Comparison of ENCODE assay signal across 20 cellular contexts in the genomic region with DNA sequence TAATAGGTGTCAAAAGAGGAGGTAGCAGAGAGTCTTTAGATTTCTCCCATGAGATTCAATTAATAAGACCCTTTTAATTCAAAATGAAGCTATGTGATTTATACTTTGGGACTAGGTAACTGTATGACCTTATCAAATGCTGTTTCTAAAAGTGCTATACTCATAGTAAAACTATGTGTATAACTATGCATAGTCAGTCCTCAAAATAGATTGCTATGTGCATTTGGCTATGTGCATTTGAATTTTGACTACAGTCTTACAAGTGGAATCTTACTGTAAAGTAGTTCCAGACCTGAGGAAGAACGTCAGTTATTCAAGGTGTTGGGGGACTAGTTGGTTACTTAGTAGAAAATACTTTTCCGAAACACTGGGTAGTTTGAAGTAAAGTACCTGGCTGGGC. TPM values are rescaled to one million over a fixed set of nuclear protein-coding genes. Genes with fewer than 3 reads are reported as not detected.
DNase-seq lines count a peak whose midpoint lies in the region; ATAC-seq and TF ChIP-seq lines count a peak whose summit lies in the region.
"Had no signal": no experiment of that assay in that cellular context is flagged by ENCODE, and none has a peak within 500 bp of the region (broad histone marks: within the 10 kb centered on the region; RNA-seq: fewer than 3 reads in every experiment).

No MANE protein-coding gene starts in this region.

- H3K79me2 ChIP-seq in osteoblast (ENCODE audit: insufficient read depth, low read length) = peaks cover 87% of the 10 kb centered on the region

- no peak overlapping the region for H3K27ac ChIP-seq in osteoblast (ENCODE audit: low read depth, low read length)
- H3K27ac ChIP-seq: SJCRH30 had no signal

- peaks cover 4 to 7% of the 10 kb centered on the region in 2 donors for H3K9me3 Mint-ChIP-seq in activated T-cell treated with anti-CD3 and anti-CD28 coated beads, Interleukin-2, amount 50 U/mL, for 72 hours
- peaks cover 7% of the 10 kb centered on the region for H3K9me3 Mint-ChIP-seq in central memory CD8-positive, alpha-beta T cell

- H3K36me3 Mint-ChIP-seq in activated T-cell treated with anti-CD3 and anti-CD28 coated beads, Interleukin-2, amount 50 U/mL, for 72 hours (ENCODE audit: insufficient read depth in 2 of 2) = peaks cover 17 to 30% of the 10 kb centered on the region in 2 donors
- peaks cover 2% of the 10 kb centered on the region for H3K36me3 Mint-ChIP-seq in central memory CD8-positive, alpha-beta T cell (ENCODE audit: insufficient read depth)

- peaks cover 6% of the 10 kb centered on the region for H4K20me1 ChIP-seq in osteoblast (ENCODE audit: insufficient read depth, low read length)

- H3K36me3 ChIP-seq in osteoblast (ENCODE audit: insufficient read depth, low read length) = peaks cover 4% of the 10 kb centered on the region
- H3K36me3 ChIP-seq: BE2C, SJCRH30 had no signal

- no peak for TF ChIP-seq CTCF in osteoblast (IDR thresholded peaks at IDR 0.05; ENCODE audit: extremely low read depth, low read depth, low read length)

- H3K27me3 Mint-ChIP-seq in activated T-cell treated with anti-CD3 and anti-CD28 coated beads, Interleukin-2, amount 50 U/mL, for 72 hours (ENCODE audit: low read depth) = no peaks in the 10 kb centered on the region
- H3K27me3 Mint-ChIP-seq in central memory CD8-positive, alpha-beta T cell = no peaks in the 10 kb centered on the region
- H3K27me3 Mint-ChIP-seq: CD4-positive, CD25-positive, alpha-beta regulatory T cell had no signal

- peak in 1 of 2 donors; percentile 53 for ATAC-seq in activated T-cell treated with anti-CD3 and anti-CD28 coated beads, Interleukin-2, amount 50 U/mL, for 72 hours (replicated peaks in 1 of 2)
- ATAC-seq in central memory CD8-positive, alpha-beta T cell (replicated peaks; ENCODE audit: extremely low read depth, poor library complexity, severe bottlenecking) = no peak
- no peak for ATAC-seq in HG02588 (IDR thresholded peaks at IDR 0.05; ENCODE audit: unreplicated experiment)
- ATAC-seq: HepG2 had no signal

- peak overlapping the region; percentile 86 for H3K27ac Mint-ChIP-seq in activated T-cell treated with anti-CD3 and anti-CD28 coated beads, Interleukin-2, amount 50 U/mL, for 72 hours
- H3K27ac Mint-ChIP-seq in central memory CD8-positive, alpha-beta T cell (ENCODE audit: low read depth) = peak overlapping the region; percentile 10

- no peaks in the 10 kb centered on the region for H3K27me3 ChIP-seq in osteoblast (ENCODE audit: insufficient read depth, low read length)
- H3K27me3 ChIP-seq: BE2C, SJCRH30 had no signal

- H3K4me2 ChIP-seq in osteoblast (ENCODE audit: insufficient read depth, low read length) = no peak overlapping the region

- no peak for DNase-seq in activated T-cell treated with anti-CD3 and anti-CD28 coated beads, Interleukin-2, amount 50 U/mL, for 72 hours
- DNase-seq in activated T-cell treated with anti-CD3 and anti-CD28 coated beads, Interleukin-2, amount 50 U/mL, for 1 hour = no peak
- DNase-seq in EH (ENCODE audit: low read depth) = peak; percentile 42
- no peak for DNase-seq in central memory CD8-positive, alpha-beta T cell (ENCODE audit: low spot score in 2 of 2)
- DNase-seq in osteoblast (ENCODE audit: insufficient read length, low spot score, missing footprints) = peak; percentile 70
- DNase-seq in NOMO-1 treated with dmso at 0.1 percent for 144 hours (lab: John Stamatoyannopoulos, UW; ENCODE audit: unreplicated experiment) = no peak
- DNase-seq in NCI-H1105 (lab: John Stamatoyannopoulos, UW) = no peak
- DNase-seq: BE2C; Calu3; CD4-positive, CD25-positive, alpha-beta regulatory T cell; KG1; MV-4-11; NCI-H1417; NCI-H187; NCI-H2227 treated with DMSO at 0.1 percent for 48 hours; NCI-H510A treated with DMSO at 0.1 percent for 48 hours; NCI-H82; SJCRH30 had no signal

- peaks cover 12% of the 10 kb centered on the region for H3K4me1 ChIP-seq in osteoblast (ENCODE audit: insufficient read depth, low read length)
- H3K4me1 ChIP-seq: BE2C, SJCRH30 had no signal

- H3K9me3 ChIP-seq in osteoblast (ENCODE audit: low read depth, low read length) = no peaks in the 10 kb centered on the region

- H3K4me1 Mint-ChIP-seq in activated T-cell treated with anti-CD3 and anti-CD28 coated beads, Interleukin-2, amount 50 U/mL, for 72 hours (ENCODE audit: low read depth) = peaks cover 56% of the 10 kb centered on the region
- H3K4me1 Mint-ChIP-seq in central memory CD8-positive, alpha-beta T cell = peaks cover 59% of the 10 kb centered on the region

- peak overlapping the region in 1 of 2 donors; percentile 78 for H3K4me3 Mint-ChIP-seq in activated T-cell treated with anti-CD3 and anti-CD28 coated beads, Interleukin-2, amount 50 U/mL, for 72 hours
- H3K4me3 Mint-ChIP-seq in central memory CD8-positive, alpha-beta T cell = no peak overlapping the region

- H3K4me3 ChIP-seq in osteoblast (ENCODE audit: insufficient read depth, low read length) = no peak overlapping the region
- H3K4me3 ChIP-seq: SJCRH30 had no signal

- H2AFZ ChIP-seq in osteoblast (ENCODE audit: low read length) = no peak overlapping the region

RNA-seq across cellular contexts. Expression of gene ADD3, which starts 36.9 kb away (rescaled TPM):
- total RNA-seq in activated T-cell treated with anti-CD3 and anti-CD28 coated beads, Interleukin-2, amount 50 U/mL, for 72 hours = 100 to 1,000 TPM in 1 of 2 donors, 10 to 100 TPM in 1; 97.9 to 122 TPM
- 439 and 1,018 TPM in 2 replicates for total RNA-seq in osteoblast

Comparison
In these comparisons a context has a peak if more than half of its experiments do, and no peak if none do; other contexts are left out.
1. DNase-seq: peak in EH (single experiment) and osteoblast (single experiment); none in activated T-cell treated with anti-CD3 and anti-CD28 coated beads, Interleukin-2, amount 50 U/mL, for 72 hours (0 of 2), activated T-cell treated with anti-CD3 and anti-CD28 coated beads, Interleukin-2, amount 50 U/mL, for 1 hour (single experiment), central memory CD8-positive, alpha-beta T cell (0 of 2), NOMO-1 treated with dmso at 0.1 percent for 144 hours (single experiment) and NCI-H1105 (single experiment).